Comparison of ENCODE assay signal across 3 cellular contexts in the genomic region with DNA sequence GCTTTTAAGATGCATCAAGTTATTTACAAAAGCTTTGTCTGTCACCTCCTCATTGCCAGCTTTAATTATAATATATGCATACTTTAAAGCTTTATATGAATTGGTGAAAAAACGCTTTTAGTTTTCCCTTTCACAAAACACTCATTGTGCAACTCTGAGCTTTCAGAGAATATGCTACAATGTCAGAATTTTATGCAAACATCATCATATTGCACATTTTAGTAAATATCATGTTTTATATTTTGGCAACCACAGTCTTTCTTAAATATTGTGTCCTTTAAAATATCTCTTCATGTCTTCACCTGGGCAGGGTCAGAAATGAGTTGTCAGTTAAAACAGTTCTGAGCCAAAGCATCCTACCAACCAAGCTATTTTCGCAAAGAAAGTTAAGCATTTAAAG.
TF ChIP-seq lines count a peak whose summit lies in the region.

No MANE protein-coding gene starts in this region.

TF ChIP-seq in HepG2, 621 proteins besides CTCF, POLR2A, EP300 and RAD21:
- TF ChIP-seq ZNF24 (IDR thresholded peaks at IDR 0.05) (no peak), MAFF (IDR thresholded peaks at IDR 0.05; ENCODE audit: low read depth, low read length) (peak; percentile 62), MAFK (conservative IDR thresholded peaks at IDR 0.05 in 1 of 2, IDR thresholded peaks at IDR 0.05 in 1 of 2; ENCODE audit: low read length in 2 of 2) (peak; percentile 58 to 67), MAZ (IDR thresholded peaks at IDR 0.05; ENCODE audit: borderline replicate concordance, low read depth, low read length) (no peak), MAZ (CRISPR knock-in tag; IDR thresholded peaks at IDR 0.05; ENCODE audit: low read depth) (no peak), ZNF792 (CRISPR knock-in tag; IDR thresholded peaks at IDR 0.05) (no peak), SRF (IDR thresholded peaks at IDR 0.05; ENCODE audit: low read depth, low read length) (no peak)

TF ChIP-seq in A549, 52 proteins besides CTCF, POLR2A, EP300 and RAD21:
- TF ChIP-seq MAFK (IDR thresholded peaks at IDR 0.05; ENCODE audit: partially characterized antibody) (peak; percentile 56), BHLHE40 (IDR thresholded peaks at IDR 0.05; ENCODE audit: low read depth, low read length) (no peak)
TF ChIP-seq in A549: peak in this region for 1.

TF ChIP-seq in IMR-90, 13 proteins besides CTCF, POLR2A, EP300 and RAD21:
- no peak for TF ChIP-seq MAZ (IDR thresholded peaks at IDR 0.05; ENCODE audit: borderline replicate concordance, low read depth, low read length)
- 0 out of 2 replicates have a peak, but pooled peaks have one; percentile 26 for TF ChIP-seq MAFK (IDR thresholded peaks at IDR 0.05; ENCODE audit: low read depth, low read length)
